Comparison of ENCODE assay signal across 12 cellular contexts in the genomic region with DNA sequence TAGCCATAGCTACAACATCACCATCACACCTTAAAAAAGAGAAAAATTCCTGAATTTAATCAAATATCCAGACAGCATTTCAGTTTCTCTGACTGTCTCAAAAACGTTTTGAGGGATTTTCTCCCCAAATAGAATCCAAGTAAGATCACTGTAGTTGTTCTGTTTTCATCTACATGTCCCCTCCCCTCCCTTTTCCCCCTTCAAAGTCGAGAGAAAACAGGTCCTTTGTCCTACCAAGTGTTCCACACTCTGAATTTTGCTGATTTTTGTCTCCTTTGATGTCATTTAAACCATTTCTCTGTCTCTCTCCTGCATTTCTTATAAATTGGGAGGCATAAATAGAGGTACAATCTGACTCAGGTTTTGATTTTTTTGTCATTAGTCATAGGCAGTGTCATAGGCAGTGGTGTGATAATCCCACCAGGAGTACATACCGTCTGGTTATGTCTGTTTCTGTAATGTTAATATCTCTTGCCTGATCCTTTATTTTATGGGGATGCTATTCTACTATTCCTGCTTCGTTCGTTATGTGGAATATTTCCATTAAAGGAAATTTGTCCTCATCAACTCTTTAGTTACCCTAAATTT.
DNase-seq lines count a peak whose midpoint lies in the region; FAIRE-seq and TF ChIP-seq lines count a peak whose summit lies in the region.
"Had no signal": no experiment of that assay in that cellular context is flagged by ENCODE, and none has a peak within 500 bp of the region (broad histone marks: within the 10 kb centered on the region; RNA-seq: fewer than 3 reads in every experiment).

No MANE protein-coding gene starts in this region.

- H3K27ac ChIP-seq in dorsolateral prefrontal cortex (peak overlapping the region; percentile 39 to 99 (median 94)), vagina (no peak overlapping the region)

- H3K4me3 ChIP-seq in dorsolateral prefrontal cortex: peak overlapping the region in 6 of 59 donors; percentile 1 to 41 (median 6)
- H3K4me3 ChIP-seq in vagina: no peak overlapping the region
- H3K4me3 ChIP-seq: GM12878 had no signal

- FAIRE-seq in H54 (lab: Jason Lieb, UNC) (peak; percentile 52), RCC 7860 (lab: Jason Lieb, UNC) (peak; percentile 82)
- FAIRE-seq: GM12878 had no signal

- no peak for DNase-seq in H54 (ENCODE audit: insufficient read length, low spot score)
- DNase-seq in RCC 7860 (ENCODE audit: low spot score): peak; percentile 54
- DNase-seq in dorsolateral prefrontal cortex: no peak
- peak; percentile 80 for DNase-seq in renal cortical epithelial cell (ENCODE audit: low read depth)
- no peak for DNase-seq in NCI-H774 (lab: John Stamatoyannopoulos, UW)
- no peak for DNase-seq in NCI-H146 treated with DMSO at 0.1 percent for 48 hours (lab: John Stamatoyannopoulos, UW; ENCODE audit: unreplicated experiment)
- DNase-seq in vagina (ENCODE audit: extremely low spot score in 2 of 2): no peak
- DNase-seq: activated naive CD4-positive, alpha-beta T cell treated with anti-CD3 and anti-CD28 coated beads, Interleukin-2, amount 10 ng/mL, durations not matched to agents 7 days and 5 days; effector memory CD4-positive, alpha-beta T cell; H9; NCI-H2029 treated with DMSO at 0.1 percent for 48 hours had no signal

- TF ChIP-seq POLR2A in H54 (IDR thresholded peaks at IDR 0.05; ENCODE audit: low read depth, low read length) (no peak), vagina (IDR thresholded peaks at IDR 0.05) (no peak)

- H3K27me3 ChIP-seq in dorsolateral prefrontal cortex (no peaks in the 10 kb centered on the region), vagina (no peaks in the 10 kb centered on the region)

- no peaks in the 10 kb centered on the region for H3K36me3 ChIP-seq in vagina

- peaks cover 3% of the 10 kb centered on the region for H3K4me1 ChIP-seq in vagina

- TF ChIP-seq CTCF in dorsolateral prefrontal cortex (IDR thresholded peaks at IDR 0.05 in 54 of 56, conservative IDR thresholded peaks at IDR 0.05 in 2 of 56; ENCODE audit: low read depth in 1 of 56, partially characterized antibody in 56 of 56) (peak in 2 of 56 donors; percentile 4 to 8), vagina (IDR thresholded peaks at IDR 0.05) (no peak)

- intact Hi-C loops in dorsolateral prefrontal cortex (cut with DNase I): no loop called here
- intact Hi-C loops in vagina (cut with DNase I): no loop called here

- H3K9me3 ChIP-seq in vagina: no peaks in the 10 kb centered on the region

Comparison
In these comparisons a context has a peak if more than half of its experiments do, and no peak if none do; other contexts are left out.
1. DNase-seq: peak in RCC 7860 (single experiment) and renal cortical epithelial cell (single experiment); none in H54 (single experiment), dorsolateral prefrontal cortex (0 of 10), NCI-H774 (single experiment), NCI-H146 treated with DMSO at 0.1 percent for 48 hours (single experiment) and vagina (0 of 2).